In genomic region chr7:74178632-74179031, GRCh38 we compare ENCODE assay signal across 9 cellular contexts. TPM values are rescaled to one million over a fixed set of nuclear protein-coding genes. Genes with fewer than 3 reads are reported as not detected.
A peak's percentile ranks its signal among the peaks of the same experiment; 100 is the strongest.
DNase-seq lines count a peak whose midpoint lies in the region; ATAC-seq and TF ChIP-seq lines count a peak whose summit lies in the region.
"Had no signal": no experiment of that assay in that cellular context is flagged by ENCODE, and none has a peak within 500 bp of the region (broad histone marks: within the 10 kb centered on the region; RNA-seq: fewer than 3 reads in every experiment).

No MANE protein-coding gene starts in this region.

- H3K27ac Mint-ChIP-seq in chondrocyte (ENCODE audit: unreplicated experiment) = peak overlapping the region; percentile 49
- H3K27ac Mint-ChIP-seq in neural progenitor cell = no peak overlapping the region

- peaks cover 15% of the 10 kb centered on the region for H3K36me3 ChIP-seq in neural progenitor cell

- H3K9ac ChIP-seq in neural progenitor cell = no peak overlapping the region
- H3K9ac ChIP-seq: parathyroid adenoma had no signal

- H3K4me2 ChIP-seq in neural progenitor cell = no peak overlapping the region

- H3K4me3 Mint-ChIP-seq in chondrocyte (ENCODE audit: unreplicated experiment) = no peak overlapping the region
- no peak overlapping the region for H3K4me3 Mint-ChIP-seq in neural progenitor cell

- H3K9me3 Mint-ChIP-seq in chondrocyte (ENCODE audit: low read depth) = no peaks in the 10 kb centered on the region
- H3K9me3 Mint-ChIP-seq in neural progenitor cell = no peaks in the 10 kb centered on the region

- H4K20me1 ChIP-seq in neural progenitor cell (ENCODE audit: low read depth) = peaks cover 91% of the 10 kb centered on the region

- H3K36me3 Mint-ChIP-seq in chondrocyte (ENCODE audit: low read depth) = peaks cover 5% of the 10 kb centered on the region
- peaks cover 18% of the 10 kb centered on the region for H3K36me3 Mint-ChIP-seq in neural progenitor cell

- H3K4me1 Mint-ChIP-seq in chondrocyte (ENCODE audit: low read depth) (peaks cover 69% of the 10 kb centered on the region), neural progenitor cell (peaks cover 25% of the 10 kb centered on the region)

- peak overlapping the region; percentile 9 for H3K27ac ChIP-seq in neural progenitor cell
- H3K27ac ChIP-seq: parathyroid adenoma had no signal

- H3K9me3 ChIP-seq in neural progenitor cell (ENCODE audit: low read depth) = no peaks in the 10 kb centered on the region

- DNase-seq in Caki2 (ENCODE audit: low read depth) (peak; percentile 19), MV-4-11 (lab: John Stamatoyannopoulos, UW) (peak; percentile 22), chondrocyte (ENCODE audit: low spot score) (no peak), neural progenitor cell (ENCODE audit: low spot score) (no peak), NCI-H1436 (lab: John Stamatoyannopoulos, UW) (no peak), SHP77 (lab: John Stamatoyannopoulos, UW) (no peak), cerebellar nuclear complex (lab: John Stamatoyannopoulos, UW) (no peak)

- no peaks in the 10 kb centered on the region for H3K27me3 ChIP-seq in neural progenitor cell

- no peak for TF ChIP-seq CTCF in chondrocyte (IDR thresholded peaks at IDR 0.05)
- no peak for TF ChIP-seq CTCF in neural progenitor cell (IDR thresholded peaks at IDR 0.05)

- peaks cover 98% of the 10 kb centered on the region for H3K79me2 ChIP-seq in neural progenitor cell (ENCODE audit: low read depth)

- H3K4me3 ChIP-seq in neural progenitor cell = no peak overlapping the region

- no peaks in the 10 kb centered on the region for H3K27me3 Mint-ChIP-seq in chondrocyte (ENCODE audit: low read depth)
- H3K27me3 Mint-ChIP-seq in neural progenitor cell (ENCODE audit: insufficient read depth, low read depth) = no peaks in the 10 kb centered on the region

- in situ Hi-C loops in Caki2 (cut with HindIII; ENCODE audit: low pct_unique_long_range_greater_than_20kb, low sequenced_read_pairs) = no loop called here

- no peak for ATAC-seq in GM21526 (IDR thresholded peaks at IDR 0.05; ENCODE audit: low FRiP score, unreplicated experiment)

- peaks cover 15% of the 10 kb centered on the region for H3K4me1 ChIP-seq in neural progenitor cell

- no peak overlapping the region for H2AFZ ChIP-seq in neural progenitor cell (replicated peaks)
- H2AFZ ChIP-seq: parathyroid adenoma had no signal

- H3F3A ChIP-seq in neural progenitor cell (ENCODE audit: low read depth) = peaks cover 22% of the 10 kb centered on the region

RNA-seq across cellular contexts. Expression of gene EIF4H, which starts 4.5 kb away (rescaled TPM):
- total RNA-seq in Caki2 (2014; rRNA removed; shearing (Covaris generic); ENCODE audit: low replicate concordance) = 341 and 380 TPM in 2 replicates
- total RNA-seq in chondrocyte = 209 to 219 TPM (median 217 TPM) in 3 replicates
- total RNA-seq in neural progenitor cell (ENCODE audit: low replicate concordance) = 214 and 315 TPM in 2 replicates

RNA-seq across cellular contexts. Expression of gene LAT2, which starts 31.2 kb away (rescaled TPM):
- total RNA-seq in Caki2 (2014; rRNA removed; shearing (Covaris generic); ENCODE audit: low replicate concordance) = 0.84 and 5.4 TPM in 2 replicates
- total RNA-seq in chondrocyte (0.56 to 1.5 TPM (median 1.2 TPM) in 3 replicates), neural progenitor cell (ENCODE audit: low replicate concordance) (not detected in 2 replicates)

Comparison
In these comparisons a context has a peak if more than half of its experiments do, and no peak if none do; other contexts are left out.
1. DNase-seq: peak in Caki2 (single experiment) and MV-4-11 (single experiment); none in chondrocyte (single experiment), neural progenitor cell (single experiment), NCI-H1436 (single experiment), SHP77 (0 of 2) and cerebellar nuclear complex (0 of 2).